1 cellular context compared by ENCODE assay signal in the genomic region with DNA sequence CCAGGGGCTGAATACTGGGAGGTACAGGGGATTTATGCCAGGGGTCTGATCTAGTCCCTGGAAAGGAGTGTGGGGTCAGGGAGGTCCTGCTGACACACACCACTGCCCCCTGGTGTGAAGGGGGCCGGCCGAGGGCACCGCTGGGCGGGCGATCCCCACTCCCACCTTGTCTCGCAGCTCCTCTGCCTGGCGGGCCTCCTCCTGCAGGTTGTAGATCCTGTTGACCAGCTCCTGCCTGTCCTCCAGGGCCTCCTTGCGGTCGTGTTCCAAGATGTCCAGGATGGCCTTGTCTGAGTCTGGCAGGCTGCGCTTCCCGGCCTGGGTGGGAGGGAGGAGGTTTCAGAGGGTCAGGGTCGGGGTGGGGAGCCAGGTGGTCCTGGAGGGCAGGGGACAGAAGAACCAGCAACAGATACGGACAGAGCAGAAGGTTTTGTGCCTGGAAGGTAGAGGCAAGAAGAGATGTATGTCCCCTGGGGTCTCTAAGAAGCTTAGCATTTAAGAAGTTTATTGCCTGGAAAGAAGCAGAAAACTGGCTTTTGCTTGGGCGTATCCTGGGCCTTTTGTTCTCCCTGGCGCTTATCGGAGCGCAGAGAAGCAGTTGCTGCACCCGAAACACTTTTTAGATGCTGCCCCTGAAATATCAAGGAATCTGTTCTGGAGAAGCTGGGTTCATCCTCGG.
TF ChIP-seq lines count a peak whose summit lies in the region.

No MANE protein-coding gene starts in this region.

TF ChIP-seq in HepG2, 621 proteins besides CTCF, POLR2A, EP300 and RAD21 (continued from another document):
- no peak for TF ChIP-seq ZFP36L1 (CRISPR knock-in tag; IDR thresholded peaks at IDR 0.05)
- TF ChIP-seq IKZF4 (CRISPR knock-in tag; IDR thresholded peaks at IDR 0.05; ENCODE audit: borderline replicate concordance, low read depth, not compliant biosample characterization): no peak
